Comparison of ENCODE assay signal across 7 cellular contexts in genomic region chr4:15655223-15656037, GRCh38. TPM values are rescaled to one million over a fixed set of nuclear protein-coding genes. Genes with fewer than 3 reads are reported as not detected.
DNase-seq lines count a peak whose midpoint lies in the region; ATAC-seq and TF ChIP-seq lines count a peak whose summit lies in the region.

FBXL5 (minus strand) TSS chr4:15655357; CDS start chr4:15655287, 70 bp downstream.

- no peaks in the 10 kb centered on the region for H3K27me3 ChIP-seq in sigmoid colon

- no peak for TF ChIP-seq CTCF in sigmoid colon (IDR thresholded peaks at IDR 0.05)

- H3K9me3 ChIP-seq in sigmoid colon = no peaks in the 10 kb centered on the region

- DNase-seq in NCI-H1694 (lab: John Stamatoyannopoulos, UW) = peak; percentile 8
- DNase-seq in T1000 (lab: John Stamatoyannopoulos, UW) = peak; percentile 87
- peak; percentile 97 for DNase-seq in astrocyte of the hippocampus (ENCODE audit: low read depth, low spot score)
- DNase-seq in hypothalamus (lab: John Stamatoyannopoulos, UW) = peak in 50 of 51 donors; percentile 9 to 91 (median 75)
- DNase-seq in sigmoid colon = peak; percentile 87

- 7 to 13% methylated on average over 85 of the region's 85 CpGs for WGBS in sigmoid colon, 2 donors

- TF ChIP-seq EP300 in sigmoid colon (IDR thresholded peaks at IDR 0.05) = no peak

- no peaks in the 10 kb centered on the region for H3K36me3 ChIP-seq in sigmoid colon

- ATAC-seq in GM18505 (IDR thresholded peaks at IDR 0.05; ENCODE audit: unreplicated experiment) (peak; percentile 75), HG02870 (IDR thresholded peaks at IDR 0.05; ENCODE audit: unreplicated experiment) (peak; percentile 60)

- peak within 1 kb of the TSS; percentile 94 to 99 (median 96) for H3K27ac ChIP-seq in sigmoid colon

- H3K4me3 ChIP-seq in sigmoid colon = peak within 1 kb of the TSS; percentile 74 to 90 (median 82)

- peak; percentile 72 for TF ChIP-seq POLR2A in GM18505 (IDR thresholded peaks at IDR 0.05; ENCODE audit: borderline replicate concordance, extremely low read depth, insufficient read depth, insufficient read length)
- peak; percentile 40 to 53 for TF ChIP-seq POLR2A in sigmoid colon (IDR thresholded peaks at IDR 0.05)

- H3K4me1 ChIP-seq in sigmoid colon = peaks cover 0 to 44% (median 40%) of the 10 kb centered on the region in 4 donors

- intact Hi-C loops in sigmoid colon (cut with DNase I) = loop anchor here (1.0 to 2.0 kb wide), 3 partner anchors 27 to 653 kb away; partner anchors contain the start of genes CPEB2 and TAPT1

RNA-seq across cellular contexts. Expression of gene FBXL5, which starts in this region (rescaled TPM):
- 100 to 1,000 TPM; 134 to 271 (median 202) TPM for total RNA-seq in sigmoid colon
- 10 to 100 TPM; 32.9 to 48.0 (median 37.0) TPM for polyA plus RNA-seq in sigmoid colon

Comparison
In these comparisons a context has a peak if more than half of its experiments do, and no peak if none do; other contexts are left out.
1. Peak in every context shown above with its lines: DNase-seq, ATAC-seq, H3K4me3 ChIP-seq and H3K27ac ChIP-seq.
2. DNase-seq: peak in every context shown above with its lines; median percentile 97 in astrocyte of the hippocampus; 87 in T1000; 87 in sigmoid colon; 75 in hypothalamus; 8 in NCI-H1694.